In genomic region chr4:142427456-142427855, GRCh38 we compare ENCODE assay signal across 21 cellular contexts.
"Had no signal": no experiment of that assay in that cellular context is flagged by ENCODE, and none has a peak within 500 bp of the region (broad histone marks: within the 10 kb centered on the region; RNA-seq: fewer than 3 reads in every experiment).

No MANE protein-coding gene starts in this region.

- H3K4me1 ChIP-seq: gastroesophageal sphincter, heart left ventricle, pancreas, psoas muscle, right atrium auricular region, tibial artery had no signal

- H3K27me3 Mint-ChIP-seq: activated CD4-positive, alpha-beta memory T cell treated with anti-CD3 and anti-CD28 coated beads for 36 hours; activated naive CD8-positive, alpha-beta T cell treated with anti-CD3 and anti-CD28 coated beads, Interleukin-2, amount 10 ng/mL, durations not matched to agents 7 days and 5 days; natural killer cell treated with Interleukin-12 subunit alpha and Interleukin-12 subunit beta and Interleukin-15 and Interleukin-18, amount 100 ng/mL, for 72 hours; stimulated activated naive CD8-positive, alpha-beta T cell treated with anti-CD3 and anti-CD28 coated beads, Interleukin-15, Interleukin-2, amounts not matched to agents 100 ng/mL and 50 ng/mL, for 24 hours had no signal

- DNase-seq: activated CD4-positive, alpha-beta memory T cell treated with anti-CD3 and anti-CD28 coated beads for 36 hours; activated CD4-positive, alpha-beta T cell treated with anti-CD3 and anti-CD28 coated beads for 4 hours; activated CD4-positive, CD25-positive, alpha-beta regulatory T cell; activated effector memory CD4-positive, alpha-beta T cell treated with Interleukin-2 at 50 U/mL for 16 hours; activated naive CD4-positive, alpha-beta T cell treated with anti-CD3 and anti-CD28 coated beads for 36 hours; activated naive CD8-positive, alpha-beta T cell treated with anti-CD3 and anti-CD28 coated beads, Interleukin-2, amount 10 ng/mL, durations not matched to agents 7 days and 5 days; activated T-cell treated with anti-CD3 and anti-CD28 coated beads, Interleukin-2, amount 50 U/mL, for 48 hours; amniotic stem cell; cortex of kidney; heart left ventricle; left ventricle myocardium superior; pancreas; psoas muscle; tibial artery had no signal

- H3K4me1 Mint-ChIP-seq: activated naive CD8-positive, alpha-beta T cell treated with anti-CD3 and anti-CD28 coated beads, Interleukin-2, amount 10 ng/mL, durations not matched to agents 7 days and 5 days had no signal

- ATAC-seq: gastroesophageal sphincter; heart left ventricle; left ventricle myocardium superior; natural killer cell treated with Interleukin-12 subunit alpha and Interleukin-12 subunit beta and Interleukin-15 and Interleukin-18, amount 100 ng/mL, for 72 hours; pancreas; psoas muscle had no signal

- H3K4me3 ChIP-seq: cardiac muscle cell, gastroesophageal sphincter, heart left ventricle, pancreas, psoas muscle, right atrium auricular region, tibial artery had no signal

- H3K36me3 Mint-ChIP-seq: natural killer cell treated with Interleukin-12 subunit alpha and Interleukin-12 subunit beta and Interleukin-15 and Interleukin-18, amount 100 ng/mL, for 72 hours had no signal

- H3K27ac Mint-ChIP-seq: activated CD4-positive, alpha-beta memory T cell treated with anti-CD3 and anti-CD28 coated beads for 36 hours; activated naive CD4-positive, alpha-beta T cell treated with anti-CD3 and anti-CD28 coated beads for 36 hours; activated naive CD8-positive, alpha-beta T cell treated with anti-CD3 and anti-CD28 coated beads, Interleukin-2, amount 10 ng/mL, durations not matched to agents 7 days and 5 days; natural killer cell treated with Interleukin-12 subunit alpha and Interleukin-12 subunit beta and Interleukin-15 and Interleukin-18, amount 100 ng/mL, for 72 hours; stimulated activated naive CD8-positive, alpha-beta T cell treated with anti-CD3 and anti-CD28 coated beads, Interleukin-15, Interleukin-2, amounts not matched to agents 100 ng/mL and 50 ng/mL, for 24 hours; T-helper 1 cell treated with Interleukin-12 subunit alpha and Interleukin-12 subunit beta and Interleukin-4 antibody, amounts not matched to agents 30 μg/mL and 1 μg/mL, for 36 hours had no signal

- H3K27ac ChIP-seq: cardiac muscle cell, epithelial cell of prostate, gastroesophageal sphincter, heart left ventricle, pancreas, psoas muscle, right atrium auricular region, tibial artery had no signal

- H3K9me3 Mint-ChIP-seq: activated CD4-positive, alpha-beta memory T cell treated with anti-CD3 and anti-CD28 coated beads for 36 hours; activated naive CD4-positive, alpha-beta T cell treated with anti-CD3 and anti-CD28 coated beads for 36 hours; stimulated activated naive CD8-positive, alpha-beta T cell treated with anti-CD3 and anti-CD28 coated beads, Interleukin-15, Interleukin-2, amounts not matched to agents 100 ng/mL and 50 ng/mL, for 24 hours had no signal

- H3K4me3 Mint-ChIP-seq: activated CD4-positive, alpha-beta memory T cell treated with anti-CD3 and anti-CD28 coated beads for 36 hours; activated naive CD4-positive, alpha-beta T cell treated with anti-CD3 and anti-CD28 coated beads for 36 hours; activated naive CD8-positive, alpha-beta T cell treated with anti-CD3 and anti-CD28 coated beads, Interleukin-2, amount 10 ng/mL, durations not matched to agents 7 days and 5 days; natural killer cell treated with Interleukin-12 subunit alpha and Interleukin-12 subunit beta and Interleukin-15 and Interleukin-18, amount 100 ng/mL, for 72 hours; stimulated activated naive CD8-positive, alpha-beta T cell treated with anti-CD3 and anti-CD28 coated beads, Interleukin-15, Interleukin-2, amounts not matched to agents 100 ng/mL and 50 ng/mL, for 24 hours; T-helper 1 cell treated with Interleukin-12 subunit alpha and Interleukin-12 subunit beta and Interleukin-4 antibody, amounts not matched to agents 30 μg/mL and 1 μg/mL, for 36 hours had no signal

- H3K27me3 ChIP-seq: cardiac muscle cell, gastroesophageal sphincter, heart left ventricle, pancreas, right atrium auricular region, tibial artery had no signal

- H3K36me3 ChIP-seq: cardiac muscle cell, gastroesophageal sphincter, heart left ventricle, pancreas, right atrium auricular region had no signal

- H3K9me3 ChIP-seq: gastroesophageal sphincter, heart left ventricle, pancreas, psoas muscle, right atrium auricular region, tibial artery had no signal
